Comparison of ENCODE assay signal across 24 cellular contexts in genomic region chr10:107433605-107434004, GRCh38.
"Had no signal": no experiment of that assay in that cellular context is flagged by ENCODE, and none has a peak within 500 bp of the region (broad histone marks: within the 10 kb centered on the region; RNA-seq: fewer than 3 reads in every experiment).

No MANE protein-coding gene starts in this region.

- H3K36me3 ChIP-seq: ascending aorta, SJSA1 had no signal

- FAIRE-seq: RCC 7860 had no signal

- H3K4me1 ChIP-seq: ascending aorta, body of pancreas, SJSA1 had no signal

- H3K27me3 ChIP-seq: ascending aorta, body of pancreas, SJSA1 had no signal

- H3K4me3 ChIP-seq: ascending aorta, body of pancreas, SJSA1 had no signal

- H3K27ac ChIP-seq: ascending aorta, body of pancreas, SJSA1 had no signal

- H3K9me3 ChIP-seq: ascending aorta, body of pancreas had no signal

- DNase-seq: activated CD4-positive, alpha-beta T cell treated with anti-CD3 and anti-CD28 coated beads for 48 hours; activated CD4-positive, alpha-beta T cell treated with anti-CD3 and anti-CD28 coated beads, Interleukin-2, amount 50 U/mL, for 4 hours; activated CD4-positive, CD25-positive, alpha-beta regulatory T cell treated with anti-CD3 and anti-CD28 coated beads, Interleukin-2, amount 50 U/mL, for 72 hours; activated CD8-positive, alpha-beta memory T cell treated with anti-CD3 and anti-CD28 coated beads, Interleukin-2, amount 50 U/mL, for 48 hours; activated CD8-positive, alpha-beta T cell treated with anti-CD3 and anti-CD28 coated beads, Interleukin-2, amount 10 ng/mL, durations not matched to agents 7 days and 5 days; activated naive CD4-positive, alpha-beta T cell; activated T-cell treated with anti-CD3 and anti-CD28 coated beads, Interleukin-2, amount 50 U/mL, for 1 hour; amniotic stem cell; body of pancreas; NCI-H1092; NCI-H1417; NCI-H1694; NCI-H2029; NCI-H345; NCI-H510A; NCI-H526 treated with DMSO at 0.1 percent for 48 hours; PC-3; SHP77; T-helper 9 cell had no signal

- ATAC-seq: activated CD8-positive, alpha-beta T cell treated with anti-CD3 and anti-CD28 coated beads, Interleukin-2, amount 10 ng/mL, durations not matched to agents 7 days and 5 days; body of pancreas; PC-3; SK-N-SH treated with all-trans-retinoic acid at 6 μM for 48 hours; WTC11 had no signal
